24 cellular contexts compared by ENCODE assay signal in genomic region chrX:123625477-123625876, GRCh38.
"Had no signal": no experiment of that assay in that cellular context is flagged by ENCODE, and none has a peak within 500 bp of the region (broad histone marks: within the 10 kb centered on the region; RNA-seq: fewer than 3 reads in every experiment).

No MANE protein-coding gene starts in this region.

- H3K27ac ChIP-seq: epithelial cell of prostate, esophagus squamous epithelium, gastrocnemius medialis, heart right ventricle, lower lobe of right lung had no signal

- FAIRE-seq: endometrium had no signal

- DNase-seq: cortex of kidney; effector CD8-positive, alpha-beta T cell; effector memory CD8-positive, alpha-beta T cell; endodermal cell; erythroblast; esophagus squamous epithelium; foreskin fibroblast; foreskin melanocyte; gastrocnemius medialis; glutamatergic neuron; head of caudate nucleus; heart right ventricle; hippocampal formation; islet precursor cell; left cardiac atrium; left ventricle myocardium superior; lower lobe of right lung; mammary epithelial cell; mesendoderm; midbrain; naive thymus-derived CD4-positive, alpha-beta T cell had no signal

- H3K4me3 ChIP-seq: esophagus squamous epithelium, gastrocnemius medialis, heart right ventricle, lower lobe of right lung had no signal

- H3K27me3 ChIP-seq: esophagus squamous epithelium, gastrocnemius medialis, heart right ventricle had no signal

- ATAC-seq: effector memory CD8-positive, alpha-beta T cell; esophagus mucosa; gastrocnemius medialis; heart right ventricle; left cardiac atrium; left ventricle myocardium superior; naive thymus-derived CD4-positive, alpha-beta T cell had no signal

- H3K4me1 ChIP-seq: esophagus squamous epithelium, gastrocnemius medialis, heart right ventricle, lower lobe of right lung had no signal

- H3K9me3 ChIP-seq: esophagus squamous epithelium, gastrocnemius medialis, heart right ventricle, lower lobe of right lung had no signal
